In genomic region chr6:24765968-24766367, GRCh38 we compare ENCODE assay signal across 1 cellular context.
TF ChIP-seq lines count a peak whose summit lies in the region.

No MANE protein-coding gene starts in this region.

TF ChIP-seq in HepG2, 621 proteins besides CTCF, POLR2A, EP300 and RAD21:
- TF ChIP-seq ZBTB38 (CRISPR knock-in tag; IDR thresholded peaks at IDR 0.05) = 0 out of 2 replicates have a peak, but pooled peaks have one; percentile 16
- 0 out of 2 replicates have a peak, but pooled peaks have one; percentile 18 for TF ChIP-seq ZFP91 (CRISPR knock-in tag; IDR thresholded peaks at IDR 0.05; ENCODE audit: borderline replicate concordance)
